8 cellular contexts compared by ENCODE assay signal in the genomic region with DNA sequence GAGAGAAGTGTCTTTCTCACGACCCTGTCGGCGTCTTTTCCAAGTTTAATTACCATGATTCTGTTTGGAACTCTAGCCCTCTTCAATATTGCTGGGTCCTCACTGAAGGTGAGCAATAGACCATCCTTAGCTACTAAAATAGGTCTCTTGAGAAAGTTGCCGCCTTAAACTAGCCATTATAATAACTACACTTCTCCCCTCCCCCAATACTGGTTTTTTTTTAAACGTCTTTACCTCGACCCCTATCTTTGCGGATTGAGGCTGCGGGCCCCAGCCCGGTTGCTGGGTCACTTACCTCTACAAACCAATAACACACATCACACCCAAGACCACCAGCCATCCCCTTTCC. TPM values are rescaled to one million over a fixed set of nuclear protein-coding genes. Genes with fewer than 3 reads are reported as not detected.
DNase-seq lines count a peak whose midpoint lies in the region; ATAC-seq, FAIRE-seq and TF ChIP-seq lines count a peak whose summit lies in the region.

No MANE protein-coding gene starts in this region.

- no peaks in the 10 kb centered on the region for H3K27me3 ChIP-seq in SJCRH30
- H3K27me3 ChIP-seq in hepatocyte, result no peaks in the 10 kb centered on the region
- no peaks in the 10 kb centered on the region for H3K27me3 ChIP-seq in skeletal muscle satellite cell (ENCODE audit: control insufficient read depth, insufficient read depth, low read length)

- H4K20me1 ChIP-seq in hepatocyte (ENCODE audit: insufficient read depth, poor library complexity, severe bottlenecking), result peaks cover 11% of the 10 kb centered on the region

- peak overlapping the region; percentile 89 for H3K9ac ChIP-seq in skeletal muscle satellite cell (ENCODE audit: low read depth, low read length)

- H3K4me2 ChIP-seq in hepatocyte (peak overlapping the region; percentile 84), skeletal muscle satellite cell (ENCODE audit: low read length) (peak overlapping the region; percentile 84)

- H3K4me1 ChIP-seq in SJCRH30, result no peaks in the 10 kb centered on the region; the same call in 1 of the 2 replicates
- H3K4me1 ChIP-seq in hepatocyte (ENCODE audit: insufficient read depth), result peaks cover 10% of the 10 kb centered on the region
- peaks cover 12% of the 10 kb centered on the region for H3K4me1 ChIP-seq in skeletal muscle satellite cell (ENCODE audit: control insufficient read depth, insufficient read depth, low read length)

- ATAC-seq in GM19023 (IDR thresholded peaks at IDR 0.05; ENCODE audit: unreplicated experiment), result no peak

- H3K4me3 ChIP-seq in GM08714 (ENCODE audit: low read length) (peak overlapping the region; percentile 85), SJCRH30 (peak overlapping the region; percentile 73), hepatocyte (peak overlapping the region; percentile 52), skeletal muscle satellite cell (ENCODE audit: low read length) (peak overlapping the region; percentile 82)

- H3K9me2 ChIP-seq in hepatocyte (replicated peaks; ENCODE audit: insufficient read depth), result no peaks in the 10 kb centered on the region

- no peak for TF ChIP-seq CTCF in hepatocyte (IDR thresholded peaks at IDR 0.05; ENCODE audit: poor library complexity)

- no peak for FAIRE-seq in HTR-8/SVneo (lab: Jason Lieb, UNC)

- H3K36me3 ChIP-seq in SJCRH30 (peaks cover 15% of the 10 kb centered on the region), hepatocyte (replicated peaks; ENCODE audit: insufficient read depth, low read depth) (peaks cover 3% of the 10 kb centered on the region), skeletal muscle satellite cell (ENCODE audit: insufficient read depth, low read length) (peaks cover 31% of the 10 kb centered on the region)

- peaks cover 39% of the 10 kb centered on the region for H3K79me2 ChIP-seq in hepatocyte

- in situ Hi-C loops in G401 (cut with HindIII; ENCODE audit: low sequenced_read_pairs), result no loop called here

- peak overlapping the region; percentile 3 for H2AFZ ChIP-seq in hepatocyte

- DNase-seq in SJCRH30, result no peak
- DNase-seq in hepatocyte (ENCODE audit: low spot score), result no peak
- no peak for DNase-seq in G401 (ENCODE audit: low spot score)
- DNase-seq in NCI-H774 (lab: John Stamatoyannopoulos, UW), result no peak
- no peak for DNase-seq in HTR-8/SVneo (ENCODE audit: insufficient read length, low spot score)

- WGBS in hepatocyte (ENCODE audit: low lambda C conversion rate, missing lambda C conversion rate), result under 1% methylated on average over 9 of the region's 9 CpGs

- H3K9me3 ChIP-seq in SJCRH30 (replicated peaks), result no peaks in the 10 kb centered on the region
- H3K9me3 ChIP-seq in hepatocyte (ENCODE audit: low read depth), result no peaks in the 10 kb centered on the region
- no peaks in the 10 kb centered on the region for H3K9me3 ChIP-seq in skeletal muscle satellite cell (replicated peaks; ENCODE audit: low read length)

- no peak overlapping the region for H3K27ac ChIP-seq in SJCRH30
- H3K27ac ChIP-seq in hepatocyte, result peak overlapping the region; percentile 95

RNA-seq across cellular contexts. Expression of a gene that starts 0.7 kb away (rescaled TPM):
- total RNA-seq in SJCRH30 (2014; rRNA removed; shearing (Covaris generic)), result 89.3 and 91.6 TPM in 2 replicates
- 101 and 148 TPM in 2 replicates for total RNA-seq in hepatocyte
- polyA plus RNA-seq in hepatocyte, result 70.8 and 86.5 TPM in 2 replicates
- total RNA-seq in skeletal muscle satellite cell (2012; rRNA removed), result 71.9 and 79.3 TPM in 2 replicates
- 219 and 372 TPM in 2 replicates for total RNA-seq in G401 (2014; rRNA removed; shearing (Covaris generic))

RNA-seq across cellular contexts. Expression of a gene that starts 49.3 kb away (rescaled TPM):
- total RNA-seq in SJCRH30 (2014; rRNA removed; shearing (Covaris generic)), result 99.4 and 104 TPM in 2 replicates
- 302 and 388 TPM in 2 replicates for total RNA-seq in hepatocyte
- 150 and 181 TPM in 2 replicates for polyA plus RNA-seq in hepatocyte
- 285 and 293 TPM in 2 replicates for total RNA-seq in skeletal muscle satellite cell (2012; rRNA removed)
- total RNA-seq in G401 (2014; rRNA removed; shearing (Covaris generic)), result 112 and 129 TPM in 2 replicates
